1 cellular context compared by ENCODE assay signal in the genomic region with DNA sequence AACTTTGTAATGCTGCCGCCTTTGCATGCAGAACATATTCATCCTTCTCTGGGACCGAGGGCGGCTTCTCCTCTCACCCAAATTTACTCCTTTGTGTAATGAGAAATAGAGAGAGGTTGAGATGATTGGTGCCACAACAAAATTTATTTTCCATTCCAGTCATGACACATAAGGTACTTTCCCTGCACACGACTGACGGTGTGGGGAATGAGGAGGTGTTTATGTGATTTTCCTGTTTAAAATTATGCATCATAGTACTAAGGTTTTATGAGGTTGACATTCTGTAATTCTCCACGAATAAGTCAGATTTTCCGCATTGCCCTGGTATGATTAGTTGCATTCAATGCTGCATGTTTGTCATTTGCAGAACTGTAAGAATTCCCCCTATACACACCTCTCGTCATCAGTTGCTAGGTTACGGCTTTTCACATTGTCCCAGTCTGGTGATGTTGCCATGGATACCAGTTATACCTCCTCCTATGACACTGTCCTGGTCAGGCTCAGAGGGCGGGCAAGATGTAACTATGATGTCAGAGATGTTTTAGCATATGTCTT.
A peak's percentile ranks its signal among the peaks of the same experiment; 100 is the strongest.
TF ChIP-seq lines count a peak whose summit lies in the region.

No MANE protein-coding gene starts in this region.

TF ChIP-seq in K562, 482 proteins besides CTCF, POLR2A, EP300 and RAD21 (continued from another document):
- TF ChIP-seq, protein P1, sequence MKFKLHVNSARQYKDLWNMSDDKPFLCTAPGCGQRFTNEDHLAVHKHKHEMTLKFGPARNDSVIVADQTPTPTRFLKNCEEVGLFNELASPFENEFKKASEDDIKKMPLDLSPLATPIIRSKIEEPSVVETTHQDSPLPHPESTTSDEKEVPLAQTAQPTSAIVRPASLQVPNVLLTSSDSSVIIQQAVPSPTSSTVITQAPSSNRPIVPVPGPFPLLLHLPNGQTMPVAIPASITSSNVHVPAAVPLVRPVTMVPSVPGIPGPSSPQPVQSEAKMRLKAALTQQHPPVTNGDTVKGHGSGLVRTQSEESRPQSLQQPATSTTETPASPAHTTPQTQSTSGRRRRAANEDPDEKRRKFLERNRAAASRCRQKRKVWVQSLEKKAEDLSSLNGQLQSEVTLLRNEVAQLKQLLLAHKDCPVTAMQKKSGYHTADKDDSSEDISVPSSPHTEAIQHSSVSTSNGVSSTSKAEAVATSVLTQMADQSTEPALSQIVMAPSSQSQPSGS (CRISPR knock-in tag; IDR thresholded peaks at IDR 0.05): no peak
- TF ChIP-seq HNRNPLL (IDR thresholded peaks at IDR 0.05; ENCODE audit: low read depth, low read length, poor library complexity, severe bottlenecking): no peak
- TF ChIP-seq ATF1 (CRISPR knock-in tag; IDR thresholded peaks at IDR 0.05): no peak
- TF ChIP-seq ATF1 (tag; IDR thresholded peaks at IDR 0.05): 0 out of 2 replicates have a peak, but pooled peaks have one; percentile 12
- no peak for TF ChIP-seq POLR3A (IDR thresholded peaks at IDR 0.05; ENCODE audit: borderline replicate concordance, extremely low read depth, insufficient read depth, insufficient read length)
- TF ChIP-seq, protein P2, sequence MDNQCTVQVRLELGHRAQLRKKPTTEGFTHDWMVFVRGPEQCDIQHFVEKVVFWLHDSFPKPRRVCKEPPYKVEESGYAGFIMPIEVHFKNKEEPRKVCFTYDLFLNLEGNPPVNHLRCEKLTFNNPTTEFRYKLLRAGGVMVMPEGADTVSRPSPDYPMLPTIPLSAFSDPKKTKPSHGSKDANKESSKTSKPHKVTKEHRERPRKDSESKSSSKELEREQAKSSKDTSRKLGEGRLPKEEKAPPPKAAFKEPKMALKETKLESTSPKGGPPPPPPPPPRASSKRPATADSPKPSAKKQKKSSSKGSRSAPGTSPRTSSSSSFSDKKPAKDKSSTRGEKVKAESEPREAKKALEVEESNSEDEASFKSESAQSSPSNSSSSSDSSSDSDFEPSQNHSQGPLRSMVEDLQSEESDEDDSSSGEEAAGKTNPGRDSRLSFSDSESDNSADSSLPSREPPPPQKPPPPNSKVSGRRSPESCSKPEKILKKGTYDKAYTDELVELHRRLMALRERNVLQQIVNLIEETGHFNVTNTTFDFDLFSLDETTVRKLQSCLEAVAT (IDR thresholded peaks at IDR 0.05): no peak
- 0 out of 2 replicates have a peak, but pooled peaks have one; percentile 5 for TF ChIP-seq CREM (IDR thresholded peaks at IDR 0.05; ENCODE audit: low read depth)
- TF ChIP-seq SMAD2 (IDR thresholded peaks at IDR 0.05; ENCODE audit: low read depth, low read length): no peak
- no peak for TF ChIP-seq RCOR1 (IDR thresholded peaks at IDR 0.05; ENCODE audit: borderline replicate concordance in 1 of 2, low read depth in 2 of 2, low read length in 2 of 2)
- TF ChIP-seq, protein P3, sequence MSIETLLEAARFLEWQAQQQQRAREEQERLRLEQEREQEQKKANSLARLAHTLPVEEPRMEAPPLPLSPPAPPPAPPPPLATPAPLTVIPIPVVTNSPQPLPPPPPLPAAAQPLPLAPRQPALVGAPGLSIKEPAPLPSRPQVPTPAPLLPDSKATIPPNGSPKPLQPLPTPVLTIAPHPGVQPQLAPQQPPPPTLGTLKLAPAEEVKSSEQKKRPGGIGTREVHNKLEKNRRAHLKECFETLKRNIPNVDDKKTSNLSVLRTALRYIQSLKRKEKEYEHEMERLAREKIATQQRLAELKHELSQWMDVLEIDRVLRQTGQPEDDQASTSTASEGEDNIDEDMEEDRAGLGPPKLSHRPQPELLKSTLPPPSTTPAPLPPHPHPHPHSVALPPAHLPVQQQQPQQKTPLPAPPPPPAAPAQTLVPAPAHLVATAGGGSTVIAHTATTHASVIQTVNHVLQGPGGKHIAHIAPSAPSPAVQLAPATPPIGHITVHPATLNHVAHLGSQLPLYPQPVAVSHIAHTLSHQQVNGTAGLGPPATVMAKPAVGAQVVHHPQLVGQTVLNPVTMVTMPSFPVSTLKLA (conservative IDR thresholded peaks at IDR 0.05): no peak
- no peak for TF ChIP-seq CSDE1 (IDR thresholded peaks at IDR 0.05)
- TF ChIP-seq BRF1 (IDR thresholded peaks at IDR 0.05; ENCODE audit: borderline replicate concordance, extremely low read depth, insufficient read length): no peak
